32 cellular contexts compared by ENCODE assay signal in the genomic region with DNA sequence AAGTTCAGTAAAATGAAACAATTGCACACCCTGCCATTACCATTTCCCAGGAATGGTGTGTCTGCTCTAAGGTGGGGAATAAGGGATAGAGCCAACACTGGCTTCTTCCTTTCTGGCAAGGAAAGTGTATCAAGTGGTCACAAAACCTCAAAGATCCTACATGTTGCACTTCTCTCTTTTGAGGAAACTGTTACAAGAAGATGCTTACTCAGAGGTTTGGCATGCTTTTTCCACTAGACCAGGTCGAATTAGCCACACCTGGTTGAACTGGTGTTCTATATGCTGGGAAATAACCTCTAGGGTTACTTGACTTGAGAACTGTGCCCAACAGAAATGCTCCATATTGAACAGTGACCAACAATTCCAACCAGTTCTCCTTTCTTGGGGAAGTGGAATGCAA.
"Had no signal": no experiment of that assay in that cellular context is flagged by ENCODE, and none has a peak within 500 bp of the region (broad histone marks: within the 10 kb centered on the region; RNA-seq: fewer than 3 reads in every experiment).

No MANE protein-coding gene starts in this region.

- H3K4me3 ChIP-seq: adrenal gland, ascending aorta, esophagus muscularis mucosa, gastrocnemius medialis had no signal

- ATAC-seq: activated CD4-positive, alpha-beta T cell treated with anti-CD3 and anti-CD28 coated beads for 36 hours; activated CD8-positive, alpha-beta memory T cell treated with anti-CD3 and anti-CD28 coated beads, Interleukin-2, amount 10 ng/mL, durations not matched to agents 7 days and 5 days; activated CD8-positive, alpha-beta T cell treated with anti-CD3 and anti-CD28 coated beads, Interleukin-2, amount 10 ng/mL, durations not matched to agents 7 days and 5 days; activated naive CD8-positive, alpha-beta T cell treated with anti-CD3 and anti-CD28 coated beads, Interleukin-2, amount 50 U/mL, for 24 hours; effector memory CD8-positive, alpha-beta T cell; foreskin keratinocyte; gastrocnemius medialis; T-helper 17 cell had no signal

- H3K27me3 ChIP-seq: adrenal gland, ascending aorta, brain microvascular endothelial cell, esophagus muscularis mucosa, foreskin keratinocyte, gastrocnemius medialis had no signal

- FAIRE-seq: colon had no signal

- H3K4me1 ChIP-seq: adrenal gland, ascending aorta, esophagus muscularis mucosa, foreskin keratinocyte, gastrocnemius medialis had no signal

- H3K9me3 ChIP-seq: adrenal gland, esophagus muscularis mucosa, gastrocnemius medialis had no signal

- H3K36me3 ChIP-seq: adrenal gland, ascending aorta, brain microvascular endothelial cell, esophagus muscularis mucosa, gastrocnemius medialis, WERI-Rb-1 had no signal

- H3K27ac ChIP-seq: adrenal gland, ascending aorta, brain microvascular endothelial cell, esophagus muscularis mucosa, foreskin keratinocyte, gastrocnemius medialis, WERI-Rb-1 had no signal

- DNase-seq: activated B cell treated with CpG ODN at 0.5 μM for 24 hours; activated CD4-positive, alpha-beta memory T cell treated with anti-CD3 and anti-CD28 coated beads for 36 hours; activated CD4-positive, alpha-beta T cell treated with anti-CD3 and anti-CD28 coated beads for 36 hours; activated CD4-positive, alpha-beta T cell treated with anti-CD3 and anti-CD28 coated beads, Interleukin-2, amount 10 ng/mL, durations not matched to agents 24 days and 14 days; activated CD4-positive, CD25-positive, alpha-beta regulatory T cell treated with anti-CD3 and anti-CD28 coated beads, Interleukin-2, amount 50 U/mL, for 72 hours; activated CD8-positive, alpha-beta memory T cell treated with anti-CD3 and anti-CD28 coated beads, Interleukin-2, amount 10 ng/mL, durations not matched to agents 7 days and 5 days; activated CD8-positive, alpha-beta memory T cell treated with anti-CD3 and anti-CD28 coated beads, Interleukin-2, amount 50 U/mL, for 4 hours; activated CD8-positive, alpha-beta T cell treated with anti-CD3 and anti-CD28 coated beads, Interleukin-2, amount 10 ng/mL, durations not matched to agents 7 days and 5 days; activated effector memory CD4-positive, alpha-beta T cell treated with anti-CD3 and anti-CD28 coated beads, Interleukin-2, amount 50 U/mL, for 16 hours; activated naive CD4-positive, alpha-beta T cell treated with anti-CD3 and anti-CD28 coated beads for 36 hours; activated naive CD8-positive, alpha-beta T cell treated with anti-CD3 and anti-CD28 coated beads for 36 hours; activated naive CD8-positive, alpha-beta T cell treated with anti-CD3 and anti-CD28 coated beads, Interleukin-2, amount 50 U/mL, for 24 hours; activated T-cell treated with anti-CD3 and anti-CD28 coated beads, Interleukin-2, amount 50 U/mL, for 1 hour; activated T-cell treated with anti-CD3 and anti-CD28 coated beads, Interleukin-2, amount 50 U/mL, for 48 hours; adrenal gland; brain microvascular endothelial cell; caudate nucleus; cortex of kidney; dermis blood vessel endothelial cell; effector CD4-positive, alpha-beta T cell; effector memory CD8-positive, alpha-beta T cell; erythroblast; gastrocnemius medialis; glutamatergic neuron; T-helper 1 cell; T-helper 17 cell; T1000; WERI-Rb-1 had no signal
